In genomic region chr2:88342749-88343148, GRCh38 we compare ENCODE assay signal across 21 cellular contexts.
DNase-seq lines count a peak whose midpoint lies in the region; ATAC-seq and TF ChIP-seq lines count a peak whose summit lies in the region.
"Had no signal": no experiment of that assay in that cellular context is flagged by ENCODE, and none has a peak within 500 bp of the region (broad histone marks: within the 10 kb centered on the region; RNA-seq: fewer than 3 reads in every experiment).

No MANE protein-coding gene starts in this region.

- peaks cover 4% of the 10 kb centered on the region for H3K9me3 Mint-ChIP-seq in activated CD4-positive, alpha-beta T cell treated with anti-CD3 and anti-CD28 coated beads, Interleukin-2, amount 10 ng/mL, durations not matched to agents 7 days and 5 days
- H3K9me3 Mint-ChIP-seq in CD8-positive, alpha-beta memory T cell, result peaks cover 0 to 7% (median 5%) of the 10 kb centered on the region in 5 donors
- no peaks in the 10 kb centered on the region for H3K9me3 Mint-ChIP-seq in activated CD8-positive, alpha-beta T cell treated with anti-CD3 and anti-CD28 coated beads, Interleukin-2, amount 10 ng/mL, durations not matched to agents 7 days and 5 days (ENCODE audit: insufficient read depth)
- H3K9me3 Mint-ChIP-seq in progenitor cell of endocrine pancreas (ENCODE audit: low read depth), result peaks cover 7% of the 10 kb centered on the region

- no peaks in the 10 kb centered on the region for H3K79me2 ChIP-seq in KMS-11 (ENCODE audit: insufficient read depth, low read depth)

- peak; percentile 49 for ATAC-seq in activated CD8-positive, alpha-beta T cell treated with anti-CD3 and anti-CD28 coated beads, Interleukin-2, amount 10 ng/mL, durations not matched to agents 7 days and 5 days
- no peak for ATAC-seq in HG02588 (IDR thresholded peaks at IDR 0.05; ENCODE audit: unreplicated experiment)
- ATAC-seq: body of pancreas, Right ventricle myocardium inferior had no signal

- peaks cover 10% of the 10 kb centered on the region for H3K27me3 Mint-ChIP-seq in activated CD4-positive, alpha-beta T cell treated with anti-CD3 and anti-CD28 coated beads, Interleukin-2, amount 10 ng/mL, durations not matched to agents 7 days and 5 days
- H3K27me3 Mint-ChIP-seq in CD8-positive, alpha-beta memory T cell, result peaks cover 2 to 7% of the 10 kb centered on the region in 2 donors
- H3K27me3 Mint-ChIP-seq in activated CD8-positive, alpha-beta T cell treated with anti-CD3 and anti-CD28 coated beads, Interleukin-2, amount 10 ng/mL, durations not matched to agents 7 days and 5 days (ENCODE audit: low read depth), result peaks cover 4% of the 10 kb centered on the region
- peaks cover 61% of the 10 kb centered on the region for H3K27me3 Mint-ChIP-seq in progenitor cell of endocrine pancreas

- H2AFZ ChIP-seq in KMS-11 (ENCODE audit: low read depth), result peak overlapping the region; percentile 47

- peak; percentile 17 for DNase-seq in activated CD4-positive, alpha-beta T cell treated with anti-CD3 and anti-CD28 coated beads, Interleukin-2, amount 10 ng/mL, durations not matched to agents 7 days and 5 days
- DNase-seq in activated CD4-positive, alpha-beta T cell treated with anti-CD3 and anti-CD28 coated beads for 1 hour, result no peak
- no peak for DNase-seq in CD8-positive, alpha-beta memory T cell
- DNase-seq in activated CD8-positive, alpha-beta T cell treated with anti-CD3 and anti-CD28 coated beads, Interleukin-2, amount 10 ng/mL, durations not matched to agents 7 days and 5 days, result peak; percentile 28
- DNase-seq in islet precursor cell, result no peak
- no peak for DNase-seq in progenitor cell of endocrine pancreas (ENCODE audit: low spot score, unreplicated experiment)
- DNase-seq: activated T-cell treated with anti-CD3 and anti-CD28 coated beads, Interleukin-2, amount 50 U/mL, for 1 hour; body of pancreas; colonic mucosa; GDM1; H7; NCI-H1105 treated with DMSO at 0.1 percent for 48 hours; NCI-H2107; NCI-H510A treated with DMSO at 0.1 percent for 48 hours; occipital lobe had no signal

- H3K4me3 ChIP-seq in CD8-positive, alpha-beta memory T cell (ENCODE audit: low read length), result no peak overlapping the region
- H3K4me3 ChIP-seq in KMS-11 (IDR thresholded peaks at IDR 0.05; ENCODE audit: insufficient read depth, low read depth, low read length), result no peak overlapping the region
- H3K4me3 ChIP-seq: BLaER1, body of pancreas, colonic mucosa, thoracic aorta had no signal

- H3K9me3 ChIP-seq in CD8-positive, alpha-beta memory T cell (ENCODE audit: low read length), result no peaks in the 10 kb centered on the region
- H3K9me3 ChIP-seq: body of pancreas, colonic mucosa, thoracic aorta had no signal

- H4K20me1 ChIP-seq in KMS-11 (ENCODE audit: insufficient read depth), result no peaks in the 10 kb centered on the region
- H4K20me1 ChIP-seq: BLaER1 had no signal

- no peaks in the 10 kb centered on the region for H3K36me3 ChIP-seq in CD8-positive, alpha-beta memory T cell (ENCODE audit: insufficient read depth, low read length)
- no peaks in the 10 kb centered on the region for H3K36me3 ChIP-seq in KMS-11 (ENCODE audit: insufficient read depth)
- H3K36me3 ChIP-seq: BLaER1, colonic mucosa, thoracic aorta had no signal

- no peaks in the 10 kb centered on the region for H3K27me3 ChIP-seq in CD8-positive, alpha-beta memory T cell (ENCODE audit: insufficient read depth, low read length, poor library complexity, severe bottlenecking)
- no peaks in the 10 kb centered on the region for H3K27me3 ChIP-seq in KMS-11 (ENCODE audit: insufficient read depth, low read depth)
- H3K27me3 ChIP-seq: BLaER1, body of pancreas, colonic mucosa had no signal

- TF ChIP-seq CTCF in KMS-11 (conservative IDR thresholded peaks at IDR 0.05; ENCODE audit: low read depth, low read length) (no peak), progenitor cell of endocrine pancreas (IDR thresholded peaks at IDR 0.05; ENCODE audit: unreplicated experiment) (no peak)

- H3K4me3 Mint-ChIP-seq in activated CD4-positive, alpha-beta T cell treated with anti-CD3 and anti-CD28 coated beads, Interleukin-2, amount 10 ng/mL, durations not matched to agents 7 days and 5 days, result no peak overlapping the region
- peak overlapping the region in 4 of 7 donors; percentile 16 to 83 (median 60) for H3K4me3 Mint-ChIP-seq in CD8-positive, alpha-beta memory T cell
- peak overlapping the region; percentile 23 for H3K4me3 Mint-ChIP-seq in activated CD8-positive, alpha-beta T cell treated with anti-CD3 and anti-CD28 coated beads, Interleukin-2, amount 10 ng/mL, durations not matched to agents 7 days and 5 days
- H3K4me3 Mint-ChIP-seq in progenitor cell of endocrine pancreas (ENCODE audit: low read depth), result no peak overlapping the region
- H3K4me3 Mint-ChIP-seq: memory B cell had no signal

- H3K9ac ChIP-seq in KMS-11, result no peak overlapping the region; the same call in 1 of the 2 replicates
- H3K9ac ChIP-seq: BLaER1 had no signal

- H3K36me3 Mint-ChIP-seq in activated CD4-positive, alpha-beta T cell treated with anti-CD3 and anti-CD28 coated beads, Interleukin-2, amount 10 ng/mL, durations not matched to agents 7 days and 5 days (ENCODE audit: low read depth), result no peaks in the 10 kb centered on the region
- H3K36me3 Mint-ChIP-seq in CD8-positive, alpha-beta memory T cell, result no peaks in the 10 kb centered on the region
- no peaks in the 10 kb centered on the region for H3K36me3 Mint-ChIP-seq in activated CD8-positive, alpha-beta T cell treated with anti-CD3 and anti-CD28 coated beads, Interleukin-2, amount 10 ng/mL, durations not matched to agents 7 days and 5 days (ENCODE audit: low read depth)
- no peaks in the 10 kb centered on the region for H3K36me3 Mint-ChIP-seq in progenitor cell of endocrine pancreas (ENCODE audit: insufficient read depth)
- H3K36me3 Mint-ChIP-seq: memory B cell had no signal

- no peaks in the 10 kb centered on the region for H3K4me1 ChIP-seq in CD8-positive, alpha-beta memory T cell (ENCODE audit: insufficient read depth, low read length)
- peaks cover 12% of the 10 kb centered on the region for H3K4me1 ChIP-seq in KMS-11 (ENCODE audit: low read depth, poor library complexity, severe bottlenecking)
- H3K4me1 ChIP-seq: BLaER1, body of pancreas, colonic mucosa had no signal

- H3K4me2 ChIP-seq in KMS-11, result peak overlapping the region; percentile 37
- H3K4me2 ChIP-seq: BLaER1 had no signal

- H3K27ac ChIP-seq in CD8-positive, alpha-beta memory T cell (ENCODE audit: low read depth, low read length), result no peak overlapping the region
- no peak overlapping the region for H3K27ac ChIP-seq in KMS-11
- H3K27ac ChIP-seq: BLaER1, body of pancreas, colonic mucosa, thoracic aorta had no signal

- H3K4me1 Mint-ChIP-seq in activated CD4-positive, alpha-beta T cell treated with anti-CD3 and anti-CD28 coated beads, Interleukin-2, amount 10 ng/mL, durations not matched to agents 7 days and 5 days, result peaks cover 10% of the 10 kb centered on the region
- peaks cover 4 to 11% (median 8%) of the 10 kb centered on the region in 3 donors for H3K4me1 Mint-ChIP-seq in CD8-positive, alpha-beta memory T cell
- H3K4me1 Mint-ChIP-seq in activated CD8-positive, alpha-beta T cell treated with anti-CD3 and anti-CD28 coated beads, Interleukin-2, amount 10 ng/mL, durations not matched to agents 7 days and 5 days (ENCODE audit: low read depth), result peaks cover 9% of the 10 kb centered on the region
- no peaks in the 10 kb centered on the region for H3K4me1 Mint-ChIP-seq in progenitor cell of endocrine pancreas (ENCODE audit: low read depth)
- H3K4me1 Mint-ChIP-seq: memory B cell had no signal

- POLR2A ChIA-PET in activated CD4-positive, alpha-beta T cell treated with anti-CD3 and anti-CD28 coated beads, Interleukin-2, amount 10 ng/mL, durations not matched to agents 7 days and 5 days (lab: Charles Lee), result no interaction called here
- POLR2A ChIA-PET in CD8-positive, alpha-beta memory T cell (lab: Charles Lee), result no interaction called here
- POLR2A ChIA-PET in activated CD8-positive, alpha-beta T cell treated with anti-CD3 and anti-CD28 coated beads, Interleukin-2, amount 10 ng/mL, durations not matched to agents 7 days and 5 days (lab: Charles Lee), result no interaction called here

- peak overlapping the region; percentile 3 for H3K27ac Mint-ChIP-seq in activated CD4-positive, alpha-beta T cell treated with anti-CD3 and anti-CD28 coated beads, Interleukin-2, amount 10 ng/mL, durations not matched to agents 7 days and 5 days
- peak overlapping the region in 2 of 8 donors; percentile 43 to 76 for H3K27ac Mint-ChIP-seq in CD8-positive, alpha-beta memory T cell
- H3K27ac Mint-ChIP-seq in activated CD8-positive, alpha-beta T cell treated with anti-CD3 and anti-CD28 coated beads, Interleukin-2, amount 10 ng/mL, durations not matched to agents 7 days and 5 days, result no peak overlapping the region
- no peak overlapping the region for H3K27ac Mint-ChIP-seq in progenitor cell of endocrine pancreas
- H3K27ac Mint-ChIP-seq: memory B cell had no signal

- CTCF ChIA-PET in activated CD4-positive, alpha-beta T cell treated with anti-CD3 and anti-CD28 coated beads, Interleukin-2, amount 10 ng/mL, durations not matched to agents 7 days and 5 days (lab: Charles Lee), result interaction anchor here (0.7 kb wide), 1 partner anchor 10 kb away, joined by 3 read pairs; no protein-coding TSS in a partner anchor
- CTCF ChIA-PET in CD8-positive, alpha-beta memory T cell (lab: Charles Lee), result interaction anchor here (0.6 kb wide), 1 partner anchor 21 kb away, joined by 3 read pairs; no protein-coding TSS in a partner anchor
- CTCF ChIA-PET in activated CD8-positive, alpha-beta T cell treated with anti-CD3 and anti-CD28 coated beads, Interleukin-2, amount 10 ng/mL, durations not matched to agents 7 days and 5 days (lab: Charles Lee), result interaction anchor here (0.7 kb wide), 1 partner anchor 8 kb away, joined by 4 read pairs; no protein-coding TSS in a partner anchor

Comparison
In these comparisons a context has a peak if more than half of its experiments do, and no peak if none do; other contexts are left out.
1. DNase-seq: peak in activated CD4-positive, alpha-beta T cell treated with anti-CD3 and anti-CD28 coated beads, Interleukin-2, amount 10 ng/mL, durations not matched to agents 7 days and 5 days (single experiment) and activated CD8-positive, alpha-beta T cell treated with anti-CD3 and anti-CD28 coated beads, Interleukin-2, amount 10 ng/mL, durations not matched to agents 7 days and 5 days (single experiment); none in activated CD4-positive, alpha-beta T cell treated with anti-CD3 and anti-CD28 coated beads for 1 hour (single experiment), CD8-positive, alpha-beta memory T cell (0 of 5), islet precursor cell (single experiment) and progenitor cell of endocrine pancreas (single experiment).
2. H3K4me3 Mint-ChIP-seq: peak in CD8-positive, alpha-beta memory T cell (4 of 7) and activated CD8-positive, alpha-beta T cell treated with anti-CD3 and anti-CD28 coated beads, Interleukin-2, amount 10 ng/mL, durations not matched to agents 7 days and 5 days (single experiment); none in activated CD4-positive, alpha-beta T cell treated with anti-CD3 and anti-CD28 coated beads, Interleukin-2, amount 10 ng/mL, durations not matched to agents 7 days and 5 days (single experiment) and progenitor cell of endocrine pancreas (single experiment).